ENCODE assay signal across 2 cellular contexts in genomic region chr15:37792351-37792750, GRCh38.
TF ChIP-seq lines count a peak whose summit lies in the region.

No MANE protein-coding gene starts in this region.

TF ChIP-seq in SK-N-SH, 30 proteins besides CTCF, POLR2A, EP300 and RAD21 (continued from another document):
- TF ChIP-seq GABPA (IDR thresholded peaks at IDR 0.05; ENCODE audit: low read depth) = no peak
- TF ChIP-seq POLR2AphosphoS5 (IDR thresholded peaks at IDR 0.05; ENCODE audit: low read depth, low read length) = no peak
- TF ChIP-seq GATA2 (CRISPR knock-in tag; IDR thresholded peaks at IDR 0.05) = no peak
- no peak for TF ChIP-seq FOXJ3 (CRISPR knock-in tag; IDR thresholded peaks at IDR 0.05)
- no peak for TF ChIP-seq TAF1 (IDR thresholded peaks at IDR 0.05; ENCODE audit: borderline replicate concordance, low read depth, low read length)
- TF ChIP-seq REST (IDR thresholded peaks at IDR 0.05; ENCODE audit: low read depth, low read length) = no peak
- TF ChIP-seq, protein P1, sequence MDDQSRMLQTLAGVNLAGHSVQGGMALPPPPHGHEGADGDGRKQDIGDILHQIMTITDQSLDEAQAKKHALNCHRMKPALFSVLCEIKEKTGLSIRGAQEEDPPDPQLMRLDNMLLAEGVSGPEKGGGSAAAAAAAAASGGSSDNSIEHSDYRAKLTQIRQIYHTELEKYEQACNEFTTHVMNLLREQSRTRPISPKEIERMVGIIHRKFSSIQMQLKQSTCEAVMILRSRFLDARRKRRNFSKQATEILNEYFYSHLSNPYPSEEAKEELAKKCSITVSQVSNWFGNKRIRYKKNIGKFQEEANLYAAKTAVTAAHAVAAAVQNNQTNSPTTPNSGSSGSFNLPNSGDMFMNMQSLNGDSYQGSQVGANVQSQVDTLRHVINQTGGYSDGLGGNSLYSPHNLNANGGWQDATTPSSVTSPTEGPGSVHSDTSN (IDR thresholded peaks at IDR 0.05) = no peak
- TF ChIP-seq, protein P2, sequence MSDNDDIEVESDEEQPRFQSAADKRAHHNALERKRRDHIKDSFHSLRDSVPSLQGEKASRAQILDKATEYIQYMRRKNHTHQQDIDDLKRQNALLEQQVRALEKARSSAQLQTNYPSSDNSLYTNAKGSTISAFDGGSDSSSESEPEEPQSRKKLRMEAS (IDR thresholded peaks at IDR 0.05; ENCODE audit: low read depth) = no peak
- TF ChIP-seq TEAD4 (IDR thresholded peaks at IDR 0.05; ENCODE audit: borderline replicate concordance, insufficient read depth) = no peak
- no peak for TF ChIP-seq FOSL2 (IDR thresholded peaks at IDR 0.05; ENCODE audit: borderline replicate concordance, low read depth)
- TF ChIP-seq SIN3A (IDR thresholded peaks at IDR 0.05; ENCODE audit: borderline replicate concordance, low read depth, low read length) = no peak
- TF ChIP-seq, protein P3, sequence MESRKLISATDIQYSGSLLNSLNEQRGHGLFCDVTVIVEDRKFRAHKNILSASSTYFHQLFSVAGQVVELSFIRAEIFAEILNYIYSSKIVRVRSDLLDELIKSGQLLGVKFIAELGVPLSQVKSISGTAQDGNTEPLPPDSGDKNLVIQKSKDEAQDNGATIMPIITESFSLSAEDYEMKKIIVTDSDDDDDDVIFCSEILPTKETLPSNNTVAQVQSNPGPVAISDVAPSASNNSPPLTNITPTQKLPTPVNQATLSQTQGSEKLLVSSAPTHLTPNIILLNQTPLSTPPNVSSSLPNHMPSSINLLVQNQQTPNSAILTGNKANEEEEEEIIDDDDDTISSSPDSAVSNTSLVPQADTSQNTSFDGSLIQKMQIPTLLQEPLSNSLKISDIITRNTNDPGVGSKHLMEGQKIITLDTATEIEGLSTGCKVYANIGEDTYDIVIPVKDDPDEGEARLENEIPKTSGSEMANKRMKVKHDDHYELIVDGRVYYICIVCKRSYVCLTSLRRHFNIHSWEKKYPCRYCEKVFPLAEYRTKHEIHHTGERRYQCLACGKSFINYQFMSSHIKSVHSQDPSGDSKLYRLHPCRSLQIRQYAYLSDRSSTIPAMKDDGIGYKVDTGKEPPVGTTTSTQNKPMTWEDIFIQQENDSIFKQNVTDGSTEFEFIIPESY (IDR thresholded peaks at IDR 0.05; ENCODE audit: borderline replicate concordance, low read depth) = no peak
- no peak for TF ChIP-seq USF2 (IDR thresholded peaks at IDR 0.05; ENCODE audit: borderline replicate concordance, low read depth, low read length)
- no peak for TF ChIP-seq MXI1 (IDR thresholded peaks at IDR 0.05; ENCODE audit: low read depth, low read length)
- no peak for TF ChIP-seq NRF1 (IDR thresholded peaks at IDR 0.05; ENCODE audit: low read depth, low read length)
- no peak for TF ChIP-seq EZH2phosphoT487 (IDR thresholded peaks at IDR 0.05; ENCODE audit: borderline replicate concordance, low read depth)
- TF ChIP-seq FOXM1 (IDR thresholded peaks at IDR 0.05; ENCODE audit: low read depth) = no peak
- TF ChIP-seq MEF2A (IDR thresholded peaks at IDR 0.05; ENCODE audit: borderline replicate concordance, low read depth) = no peak
- TF ChIP-seq JUND (IDR thresholded peaks at IDR 0.05) = no peak

TF ChIP-seq in SK-N-SH treated with all-trans-retinoic acid at 6 μM for 48 hours, 23 proteins besides CTCF, POLR2A, EP300 and RAD21 (continued from another document):
- TF ChIP-seq ZNF565 (CRISPR knock-in tag; conservative IDR thresholded peaks at IDR 0.05; ENCODE audit: low read depth) (no peak), PPARA (CRISPR knock-in tag; IDR thresholded peaks at IDR 0.05; ENCODE audit: borderline replicate concordance) (no peak), TCF4 (CRISPR knock-in tag; IDR thresholded peaks at IDR 0.05; ENCODE audit: borderline replicate concordance) (no peak), SNAI2 (CRISPR knock-in tag; IDR thresholded peaks at IDR 0.05) (no peak)
TF ChIP-seq in SK-N-SH treated with all-trans-retinoic acid at 6 μM for 48 hours: peak in this region for 0.
